Comparison of ENCODE assay signal across 1 cellular context in the genomic region with DNA sequence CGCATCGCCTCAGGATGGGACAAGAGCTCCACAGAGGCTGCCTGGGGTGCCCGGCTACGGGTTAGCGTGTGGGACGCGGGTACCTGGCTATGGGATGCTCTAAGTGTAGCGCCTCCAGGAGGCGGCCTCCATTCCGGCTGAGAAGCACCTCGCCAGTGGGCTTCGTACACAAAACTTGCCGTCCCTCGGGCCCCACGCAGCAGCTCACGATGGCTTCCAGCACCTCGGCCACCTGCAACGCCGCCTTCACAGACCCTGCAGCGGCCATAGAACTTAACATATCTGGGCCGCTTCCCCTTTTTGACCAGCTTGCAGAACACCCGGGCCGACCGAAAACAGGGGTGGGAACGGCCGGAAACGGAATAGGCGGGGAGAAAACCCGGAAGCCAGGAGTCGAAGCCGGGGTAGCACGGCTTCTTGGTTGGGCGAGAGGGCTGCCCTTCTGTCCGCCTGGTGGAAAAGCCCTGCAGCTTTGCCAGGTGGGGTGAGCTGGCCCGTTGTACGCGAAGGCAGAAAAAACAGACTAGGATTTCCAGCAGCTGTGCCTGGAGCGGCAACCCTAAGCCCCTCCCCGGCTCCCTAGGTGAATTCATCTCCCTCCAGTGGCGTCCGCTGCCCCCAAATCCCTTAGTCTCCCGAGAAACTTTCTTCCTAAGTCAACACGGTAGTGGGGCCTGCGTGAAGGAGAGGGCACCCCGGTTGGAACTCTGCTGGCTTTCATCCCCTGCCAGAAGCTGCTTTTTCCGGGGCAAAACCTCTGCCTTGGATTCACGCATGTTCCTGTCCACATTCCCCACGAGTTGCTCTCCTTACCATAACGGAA.
A peak's percentile ranks its signal among the peaks of the same experiment; 100 is the strongest.
TF ChIP-seq lines count a peak whose summit lies in the region.

A gene (minus strand): TSS at position 337 of the 823 bp plus-strand sequence. CDS start 57 bp downstream, at position 280.

TF ChIP-seq in WTC11, 78 proteins besides CTCF, POLR2A, EP300 and RAD21 (continued from another document and continues in another):
- TF ChIP-seq, protein P1, sequence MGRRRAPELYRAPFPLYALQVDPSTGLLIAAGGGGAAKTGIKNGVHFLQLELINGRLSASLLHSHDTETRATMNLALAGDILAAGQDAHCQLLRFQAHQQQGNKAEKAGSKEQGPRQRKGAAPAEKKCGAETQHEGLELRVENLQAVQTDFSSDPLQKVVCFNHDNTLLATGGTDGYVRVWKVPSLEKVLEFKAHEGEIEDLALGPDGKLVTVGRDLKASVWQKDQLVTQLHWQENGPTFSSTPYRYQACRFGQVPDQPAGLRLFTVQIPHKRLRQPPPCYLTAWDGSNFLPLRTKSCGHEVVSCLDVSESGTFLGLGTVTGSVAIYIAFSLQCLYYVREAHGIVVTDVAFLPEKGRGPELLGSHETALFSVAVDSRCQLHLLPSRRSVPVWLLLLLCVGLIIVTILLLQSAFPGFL (CRISPR knock-in tag; IDR thresholded peaks at IDR 0.05; ENCODE audit: borderline replicate concordance) = no peak
- TF ChIP-seq, protein P2, sequence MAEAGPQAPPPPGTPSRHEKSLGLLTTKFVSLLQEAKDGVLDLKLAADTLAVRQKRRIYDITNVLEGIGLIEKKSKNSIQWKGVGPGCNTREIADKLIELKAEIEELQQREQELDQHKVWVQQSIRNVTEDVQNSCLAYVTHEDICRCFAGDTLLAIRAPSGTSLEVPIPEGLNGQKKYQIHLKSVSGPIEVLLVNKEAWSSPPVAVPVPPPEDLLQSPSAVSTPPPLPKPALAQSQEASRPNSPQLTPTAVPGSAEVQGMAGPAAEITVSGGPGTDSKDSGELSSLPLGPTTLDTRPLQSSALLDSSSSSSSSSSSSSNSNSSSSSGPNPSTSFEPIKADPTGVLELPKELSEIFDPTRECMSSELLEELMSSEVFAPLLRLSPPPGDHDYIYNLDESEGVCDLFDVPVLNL (CRISPR knock-in tag; IDR thresholded peaks at IDR 0.05; ENCODE audit: borderline replicate concordance, low read depth) = no peak
- TF ChIP-seq CBFB (CRISPR knock-in tag; IDR thresholded peaks at IDR 0.05; ENCODE audit: low read depth) (0 out of 2 replicates have a peak, but pooled peaks have one; percentile 57), FOXK1 (CRISPR knock-in tag; IDR thresholded peaks at IDR 0.05) (peak; percentile 53; the same call in 1 of the 2 replicates), SOX15 (CRISPR knock-in tag; IDR thresholded peaks at IDR 0.05) (no peak), ZNF317 (CRISPR knock-in tag; IDR thresholded peaks at IDR 0.05; ENCODE audit: borderline replicate concordance, low read depth) (no peak), NFYB (CRISPR knock-in tag; conservative IDR thresholded peaks at IDR 0.05; ENCODE audit: low read depth) (peak; percentile 78), ZNF671 (CRISPR knock-in tag; IDR thresholded peaks at IDR 0.05) (peak; percentile 55; the same call in 1 of the 2 replicates), GABPB1 (CRISPR knock-in tag; IDR thresholded peaks at IDR 0.05) (0 out of 2 replicates have a peak, but pooled peaks have one; percentile 60), JAZF1 (CRISPR knock-in tag; IDR thresholded peaks at IDR 0.05) (no peak), ZNF219 (CRISPR knock-in tag; IDR thresholded peaks at IDR 0.05; ENCODE audit: borderline replicate concordance) (no peak), FOXP1 (CRISPR knock-in tag; IDR thresholded peaks at IDR 0.05; ENCODE audit: borderline replicate concordance) (peak; percentile 84; the same call in 1 of the 2 replicates), NR2C2 (CRISPR knock-in tag; IDR thresholded peaks at IDR 0.05) (no peak), TEAD1 (CRISPR knock-in tag; IDR thresholded peaks at IDR 0.05) (peak; percentile 36; the same call in 1 of the 2 replicates), ZNF423 (CRISPR knock-in tag; IDR thresholded peaks at IDR 0.05) (no peak), ZNF121 (CRISPR knock-in tag; IDR thresholded peaks at IDR 0.05) (no peak; the same call in 1 of the 2 replicates), EMX1 (CRISPR knock-in tag; IDR thresholded peaks at IDR 0.05) (no peak), TP53 (CRISPR knock-in tag; IDR thresholded peaks at IDR 0.05) (no peak), ZNF416 (CRISPR knock-in tag; IDR thresholded peaks at IDR 0.05) (no peak), HMGA2 (CRISPR knock-in tag; IDR thresholded peaks at IDR 0.05) (no peak), ETV6 (CRISPR knock-in tag; IDR thresholded peaks at IDR 0.05) (no peak)
- TF ChIP-seq, protein P3, sequence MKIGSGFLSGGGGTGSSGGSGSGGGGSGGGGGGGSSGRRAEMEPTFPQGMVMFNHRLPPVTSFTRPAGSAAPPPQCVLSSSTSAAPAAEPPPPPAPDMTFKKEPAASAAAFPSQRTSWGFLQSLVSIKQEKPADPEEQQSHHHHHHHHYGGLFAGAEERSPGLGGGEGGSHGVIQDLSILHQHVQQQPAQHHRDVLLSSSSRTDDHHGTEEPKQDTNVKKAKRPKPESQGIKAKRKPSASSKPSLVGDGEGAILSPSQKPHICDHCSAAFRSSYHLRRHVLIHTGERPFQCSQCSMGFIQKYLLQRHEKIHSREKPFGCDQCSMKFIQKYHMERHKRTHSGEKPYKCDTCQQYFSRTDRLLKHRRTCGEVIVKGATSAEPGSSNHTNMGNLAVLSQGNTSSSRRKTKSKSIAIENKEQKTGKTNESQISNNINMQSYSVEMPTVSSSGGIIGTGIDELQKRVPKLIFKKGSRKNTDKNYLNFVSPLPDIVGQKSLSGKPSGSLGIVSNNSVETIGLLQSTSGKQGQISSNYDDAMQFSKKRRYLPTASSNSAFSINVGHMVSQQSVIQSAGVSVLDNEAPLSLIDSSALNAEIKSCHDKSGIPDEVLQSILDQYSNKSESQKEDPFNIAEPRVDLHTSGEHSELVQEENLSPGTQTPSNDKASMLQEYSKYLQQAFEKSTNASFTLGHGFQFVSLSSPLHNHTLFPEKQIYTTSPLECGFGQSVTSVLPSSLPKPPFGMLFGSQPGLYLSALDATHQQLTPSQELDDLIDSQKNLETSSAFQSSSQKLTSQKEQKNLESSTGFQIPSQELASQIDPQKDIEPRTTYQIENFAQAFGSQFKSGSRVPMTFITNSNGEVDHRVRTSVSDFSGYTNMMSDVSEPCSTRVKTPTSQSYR (CRISPR knock-in tag; IDR thresholded peaks at IDR 0.05) = no peak
- TF ChIP-seq, protein P4, sequence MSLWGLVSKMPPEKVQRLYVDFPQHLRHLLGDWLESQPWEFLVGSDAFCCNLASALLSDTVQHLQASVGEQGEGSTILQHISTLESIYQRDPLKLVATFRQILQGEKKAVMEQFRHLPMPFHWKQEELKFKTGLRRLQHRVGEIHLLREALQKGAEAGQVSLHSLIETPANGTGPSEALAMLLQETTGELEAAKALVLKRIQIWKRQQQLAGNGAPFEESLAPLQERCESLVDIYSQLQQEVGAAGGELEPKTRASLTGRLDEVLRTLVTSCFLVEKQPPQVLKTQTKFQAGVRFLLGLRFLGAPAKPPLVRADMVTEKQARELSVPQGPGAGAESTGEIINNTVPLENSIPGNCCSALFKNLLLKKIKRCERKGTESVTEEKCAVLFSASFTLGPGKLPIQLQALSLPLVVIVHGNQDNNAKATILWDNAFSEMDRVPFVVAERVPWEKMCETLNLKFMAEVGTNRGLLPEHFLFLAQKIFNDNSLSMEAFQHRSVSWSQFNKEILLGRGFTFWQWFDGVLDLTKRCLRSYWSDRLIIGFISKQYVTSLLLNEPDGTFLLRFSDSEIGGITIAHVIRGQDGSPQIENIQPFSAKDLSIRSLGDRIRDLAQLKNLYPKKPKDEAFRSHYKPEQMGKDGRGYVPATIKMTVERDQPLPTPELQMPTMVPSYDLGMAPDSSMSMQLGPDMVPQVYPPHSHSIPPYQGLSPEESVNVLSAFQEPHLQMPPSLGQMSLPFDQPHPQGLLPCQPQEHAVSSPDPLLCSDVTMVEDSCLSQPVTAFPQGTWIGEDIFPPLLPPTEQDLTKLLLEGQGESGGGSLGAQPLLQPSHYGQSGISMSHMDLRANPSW (CRISPR knock-in tag; conservative IDR thresholded peaks at IDR 0.05; ENCODE audit: low read depth) = no peak
- TF ChIP-seq, protein P5, sequence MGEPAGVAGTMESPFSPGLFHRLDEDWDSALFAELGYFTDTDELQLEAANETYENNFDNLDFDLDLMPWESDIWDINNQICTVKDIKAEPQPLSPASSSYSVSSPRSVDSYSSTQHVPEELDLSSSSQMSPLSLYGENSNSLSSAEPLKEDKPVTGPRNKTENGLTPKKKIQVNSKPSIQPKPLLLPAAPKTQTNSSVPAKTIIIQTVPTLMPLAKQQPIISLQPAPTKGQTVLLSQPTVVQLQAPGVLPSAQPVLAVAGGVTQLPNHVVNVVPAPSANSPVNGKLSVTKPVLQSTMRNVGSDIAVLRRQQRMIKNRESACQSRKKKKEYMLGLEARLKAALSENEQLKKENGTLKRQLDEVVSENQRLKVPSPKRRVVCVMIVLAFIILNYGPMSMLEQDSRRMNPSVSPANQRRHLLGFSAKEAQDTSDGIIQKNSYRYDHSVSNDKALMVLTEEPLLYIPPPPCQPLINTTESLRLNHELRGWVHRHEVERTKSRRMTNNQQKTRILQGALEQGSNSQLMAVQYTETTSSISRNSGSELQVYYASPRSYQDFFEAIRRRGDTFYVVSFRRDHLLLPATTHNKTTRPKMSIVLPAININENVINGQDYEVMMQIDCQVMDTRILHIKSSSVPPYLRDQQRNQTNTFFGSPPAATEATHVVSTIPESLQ (CRISPR knock-in tag; IDR thresholded peaks at IDR 0.05) = no peak
- TF ChIP-seq, protein P6, sequence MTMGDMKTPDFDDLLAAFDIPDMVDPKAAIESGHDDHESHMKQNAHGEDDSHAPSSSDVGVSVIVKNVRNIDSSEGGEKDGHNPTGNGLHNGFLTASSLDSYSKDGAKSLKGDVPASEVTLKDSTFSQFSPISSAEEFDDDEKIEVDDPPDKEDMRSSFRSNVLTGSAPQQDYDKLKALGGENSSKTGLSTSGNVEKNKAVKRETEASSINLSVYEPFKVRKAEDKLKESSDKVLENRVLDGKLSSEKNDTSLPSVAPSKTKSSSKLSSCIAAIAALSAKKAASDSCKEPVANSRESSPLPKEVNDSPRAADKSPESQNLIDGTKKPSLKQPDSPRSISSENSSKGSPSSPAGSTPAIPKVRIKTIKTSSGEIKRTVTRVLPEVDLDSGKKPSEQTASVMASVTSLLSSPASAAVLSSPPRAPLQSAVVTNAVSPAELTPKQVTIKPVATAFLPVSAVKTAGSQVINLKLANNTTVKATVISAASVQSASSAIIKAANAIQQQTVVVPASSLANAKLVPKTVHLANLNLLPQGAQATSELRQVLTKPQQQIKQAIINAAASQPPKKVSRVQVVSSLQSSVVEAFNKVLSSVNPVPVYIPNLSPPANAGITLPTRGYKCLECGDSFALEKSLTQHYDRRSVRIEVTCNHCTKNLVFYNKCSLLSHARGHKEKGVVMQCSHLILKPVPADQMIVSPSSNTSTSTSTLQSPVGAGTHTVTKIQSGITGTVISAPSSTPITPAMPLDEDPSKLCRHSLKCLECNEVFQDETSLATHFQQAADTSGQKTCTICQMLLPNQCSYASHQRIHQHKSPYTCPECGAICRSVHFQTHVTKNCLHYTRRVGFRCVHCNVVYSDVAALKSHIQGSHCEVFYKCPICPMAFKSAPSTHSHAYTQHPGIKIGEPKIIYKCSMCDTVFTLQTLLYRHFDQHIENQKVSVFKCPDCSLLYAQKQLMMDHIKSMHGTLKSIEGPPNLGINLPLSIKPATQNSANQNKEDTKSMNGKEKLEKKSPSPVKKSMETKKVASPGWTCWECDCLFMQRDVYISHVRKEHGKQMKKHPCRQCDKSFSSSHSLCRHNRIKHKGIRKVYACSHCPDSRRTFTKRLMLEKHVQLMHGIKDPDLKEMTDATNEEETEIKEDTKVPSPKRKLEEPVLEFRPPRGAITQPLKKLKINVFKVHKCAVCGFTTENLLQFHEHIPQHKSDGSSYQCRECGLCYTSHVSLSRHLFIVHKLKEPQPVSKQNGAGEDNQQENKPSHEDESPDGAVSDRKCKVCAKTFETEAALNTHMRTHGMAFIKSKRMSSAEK (CRISPR knock-in tag; IDR thresholded peaks at IDR 0.05; ENCODE audit: borderline replicate concordance) = no peak
- TF ChIP-seq, protein P7, sequence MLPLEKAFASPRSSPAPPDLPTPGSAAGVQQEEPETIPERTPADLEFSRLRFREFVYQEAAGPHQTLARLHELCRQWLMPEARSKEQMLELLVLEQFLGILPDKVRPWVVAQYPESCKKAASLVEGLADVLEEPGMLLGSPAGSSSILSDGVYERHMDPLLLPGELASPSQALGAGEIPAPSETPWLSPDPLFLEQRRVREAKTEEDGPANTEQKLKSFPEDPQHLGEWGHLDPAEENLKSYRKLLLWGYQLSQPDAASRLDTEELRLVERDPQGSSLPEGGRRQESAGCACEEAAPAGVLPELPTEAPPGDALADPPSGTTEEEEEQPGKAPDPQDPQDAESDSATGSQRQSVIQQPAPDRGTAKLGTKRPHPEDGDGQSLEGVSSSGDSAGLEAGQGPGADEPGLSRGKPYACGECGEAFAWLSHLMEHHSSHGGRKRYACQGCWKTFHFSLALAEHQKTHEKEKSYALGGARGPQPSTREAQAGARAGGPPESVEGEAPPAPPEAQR (CRISPR knock-in tag; IDR thresholded peaks at IDR 0.05) = no peak
- TF ChIP-seq, protein P8, sequence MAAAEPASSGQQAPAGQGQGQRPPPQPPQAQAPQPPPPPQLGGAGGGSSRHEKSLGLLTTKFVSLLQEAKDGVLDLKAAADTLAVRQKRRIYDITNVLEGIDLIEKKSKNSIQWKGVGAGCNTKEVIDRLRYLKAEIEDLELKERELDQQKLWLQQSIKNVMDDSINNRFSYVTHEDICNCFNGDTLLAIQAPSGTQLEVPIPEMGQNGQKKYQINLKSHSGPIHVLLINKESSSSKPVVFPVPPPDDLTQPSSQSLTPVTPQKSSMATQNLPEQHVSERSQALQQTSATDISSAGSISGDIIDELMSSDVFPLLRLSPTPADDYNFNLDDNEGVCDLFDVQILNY (CRISPR knock-in tag; IDR thresholded peaks at IDR 0.05) = no peak
- TF ChIP-seq, protein P9, sequence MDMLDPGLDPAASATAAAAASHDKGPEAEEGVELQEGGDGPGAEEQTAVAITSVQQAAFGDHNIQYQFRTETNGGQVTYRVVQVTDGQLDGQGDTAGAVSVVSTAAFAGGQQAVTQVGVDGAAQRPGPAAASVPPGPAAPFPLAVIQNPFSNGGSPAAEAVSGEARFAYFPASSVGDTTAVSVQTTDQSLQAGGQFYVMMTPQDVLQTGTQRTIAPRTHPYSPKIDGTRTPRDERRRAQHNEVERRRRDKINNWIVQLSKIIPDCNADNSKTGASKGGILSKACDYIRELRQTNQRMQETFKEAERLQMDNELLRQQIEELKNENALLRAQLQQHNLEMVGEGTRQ (CRISPR knock-in tag; IDR thresholded peaks at IDR 0.05) = no peak
- TF ChIP-seq, protein P10, sequence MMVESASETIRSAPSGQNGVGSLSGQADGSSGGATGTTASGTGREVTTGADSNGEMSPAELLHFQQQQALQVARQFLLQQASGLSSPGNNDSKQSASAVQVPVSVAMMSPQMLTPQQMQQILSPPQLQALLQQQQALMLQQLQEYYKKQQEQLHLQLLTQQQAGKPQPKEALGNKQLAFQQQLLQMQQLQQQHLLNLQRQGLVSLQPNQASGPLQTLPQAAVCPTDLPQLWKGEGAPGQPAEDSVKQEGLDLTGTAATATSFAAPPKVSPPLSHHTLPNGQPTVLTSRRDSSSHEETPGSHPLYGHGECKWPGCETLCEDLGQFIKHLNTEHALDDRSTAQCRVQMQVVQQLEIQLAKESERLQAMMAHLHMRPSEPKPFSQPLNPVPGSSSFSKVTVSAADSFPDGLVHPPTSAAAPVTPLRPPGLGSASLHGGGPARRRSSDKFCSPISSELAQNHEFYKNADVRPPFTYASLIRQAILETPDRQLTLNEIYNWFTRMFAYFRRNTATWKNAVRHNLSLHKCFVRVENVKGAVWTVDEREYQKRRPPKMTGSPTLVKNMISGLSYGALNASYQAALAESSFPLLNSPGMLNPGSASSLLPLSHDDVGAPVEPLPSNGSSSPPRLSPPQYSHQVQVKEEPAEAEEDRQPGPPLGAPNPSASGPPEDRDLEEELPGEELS (CRISPR knock-in tag; IDR thresholded peaks at IDR 0.05) = no peak
